ENCODE assay signal across 8 cellular contexts in genomic region chr17:77959926-77960521, GRCh38. TPM values are rescaled to one million over a fixed set of nuclear protein-coding genes. Genes with fewer than 3 reads are reported as not detected.
DNase-seq lines count a peak whose midpoint lies in the region; ATAC-seq and TF ChIP-seq lines count a peak whose summit lies in the region.

No MANE protein-coding gene starts in this region.

- peaks cover 17% of the 10 kb centered on the region for H3K27me3 ChIP-seq in kidney epithelial cell (ENCODE audit: control insufficient read depth, insufficient read depth, low read length)

- H3K4me3 ChIP-seq in kidney epithelial cell (ENCODE audit: low read depth, low read length): peak overlapping the region; percentile 62

- TF ChIP-seq CTCF in kidney epithelial cell (IDR thresholded peaks at IDR 0.05; ENCODE audit: insufficient read depth, low read length, poor library complexity, severe bottlenecking): no peak

- DNase-seq in NCI-H526 treated with DMSO at 0.1 percent for 48 hours (lab: John Stamatoyannopoulos, UW) (peak; percentile 83), astrocyte of the hippocampus (ENCODE audit: low read depth, low spot score) (peak; percentile 55), kidney epithelial cell (ENCODE audit: low read depth) (no peak), ureter (ENCODE audit: low spot score) (no peak), HCEC 1CT (no peak)
- peak; percentile 45 for DNase-seq in stimulated activated CD8-positive, alpha-beta memory T cell treated with anti-CD3 and anti-CD28 coated beads, Interleukin-4, amount 100 ng/mL, for 48 hours

- H3K9ac ChIP-seq in ES-I3 (ENCODE audit: low read depth, low read length): peak overlapping the region; percentile 64

- no peak for ATAC-seq in activated CD4-positive, CD25-positive, alpha-beta regulatory T cell treated with anti-CD3 and anti-CD28 coated beads, Interleukin-2, amount 50 U/mL, for 24 hours

- peaks cover 21% of the 10 kb centered on the region for H3K4me1 ChIP-seq in ES-I3 (ENCODE audit: insufficient read depth, low read length)

- no peaks in the 10 kb centered on the region for H3K36me3 ChIP-seq in ES-I3 (ENCODE audit: insufficient read depth, low read length)
- H3K36me3 ChIP-seq in kidney epithelial cell (ENCODE audit: control insufficient read depth, insufficient read depth, low read length): no peaks in the 10 kb centered on the region

- H3K9me3 ChIP-seq in ES-I3 (ENCODE audit: control insufficient read depth, insufficient read depth, low read length): no peaks in the 10 kb centered on the region

RNA-seq across cellular contexts. Expression of gene TNRC6C, which starts 1.5 kb away (rescaled TPM):
- total RNA-seq in kidney epithelial cell (5.1 and 5.3 TPM in 2 replicates), ureter (36.7 TPM)

Comparison
In these comparisons a context has a peak if more than half of its experiments do, and no peak if none do; other contexts are left out.
1. DNase-seq: peak in NCI-H526 treated with DMSO at 0.1 percent for 48 hours (single experiment), astrocyte of the hippocampus (single experiment) and stimulated activated CD8-positive, alpha-beta memory T cell treated with anti-CD3 and anti-CD28 coated beads, Interleukin-4, amount 100 ng/mL, for 48 hours (single experiment); none in kidney epithelial cell (single experiment), ureter (single experiment) and HCEC 1CT (single experiment).